In the genomic region with DNA sequence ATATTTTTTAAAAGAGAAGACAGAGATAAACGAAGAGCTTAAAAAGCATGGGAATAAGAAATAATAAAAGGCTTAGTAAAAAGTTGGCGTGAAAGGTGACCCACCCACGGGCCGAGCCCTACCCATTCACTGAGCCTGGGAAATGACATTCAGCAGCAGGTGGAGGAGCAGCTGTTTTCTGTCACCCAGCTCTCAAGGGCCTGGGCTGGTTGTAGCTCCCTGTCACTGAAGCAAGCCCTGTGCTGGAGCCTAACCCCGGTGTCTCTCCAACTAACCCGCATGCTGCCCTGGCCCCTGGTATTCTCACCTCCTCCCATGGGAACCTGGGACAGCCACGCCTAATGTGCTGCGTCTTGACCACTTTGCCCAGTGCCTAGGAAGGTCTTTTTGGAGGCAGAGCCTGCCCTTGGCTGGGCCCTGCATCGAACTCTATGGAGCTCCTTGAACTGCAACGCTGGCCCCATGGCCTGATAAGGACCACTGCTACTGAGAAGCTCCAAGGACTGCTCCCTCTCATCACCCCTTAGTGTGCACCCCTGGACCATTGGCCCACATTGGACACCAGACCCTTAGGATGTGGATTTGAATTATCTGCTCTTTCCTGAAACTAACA, we compare ENCODE assay signal across 31 cellular contexts.
A peak's percentile ranks its signal among the peaks of the same experiment; 100 is the strongest.
DNase-seq lines count a peak whose midpoint lies in the region; ATAC-seq, FAIRE-seq and TF ChIP-seq lines count a peak whose summit lies in the region.
"Had no signal": no experiment of that assay in that cellular context is flagged by ENCODE, and none has a peak within 500 bp of the region (broad histone marks: within the 10 kb centered on the region; RNA-seq: fewer than 3 reads in every experiment).

No MANE protein-coding gene starts in this region.

- TF ChIP-seq CTCF in heart right ventricle (IDR thresholded peaks at IDR 0.05) (no peak), nephron (IDR thresholded peaks at IDR 0.05; ENCODE audit: unreplicated experiment in 3 of 3) (no peak), HepG2 (CRISPR knock-in tag; IDR thresholded peaks at IDR 0.05) (no peak)

- H3K27ac ChIP-seq in heart right ventricle = no peak overlapping the region
- H3K27ac ChIP-seq in HepG2 (ENCODE audit: extremely low read length, insufficient read depth, low read length) = no peak overlapping the region
- no peak overlapping the region for H3K27ac ChIP-seq in substantia nigra (ENCODE audit: low read depth, low read length, poor library complexity, severe bottlenecking)
- H3K27ac ChIP-seq: breast epithelium, hepatocyte, ovary, Peyer's patch, thyroid gland, vagina, WERI-Rb-1 had no signal

- H3K79me2 ChIP-seq in HepG2 (ENCODE audit: insufficient read depth, low read length) = no peaks in the 10 kb centered on the region
- H3K79me2 ChIP-seq: hepatocyte had no signal

- TF ChIP-seq EP300 in HepG2 (IDR thresholded peaks at IDR 0.05; ENCODE audit: low read depth in 2 of 2, low read length in 2 of 2) (no peak), HepG2 (CRISPR knock-in tag; IDR thresholded peaks at IDR 0.05; ENCODE audit: borderline replicate concordance) (no peak)

- DNase-seq in heart right ventricle = no peak
- DNase-seq in Right ventricle myocardium superior = no peak
- DNase-seq in NCI-H524 (lab: John Stamatoyannopoulos, UW) = peak; percentile 54 to 80
- no peak for DNase-seq in HepG2 (ENCODE audit: low spot score)
- DNase-seq in substantia nigra (lab: John Stamatoyannopoulos, UW) = no peak
- no peak for DNase-seq in C1 segment of cervical spinal cord (lab: John Stamatoyannopoulos, UW)
- DNase-seq: activated CD4-positive, alpha-beta T cell treated with anti-CD3 and anti-CD28 coated beads for 48 hours; activated effector memory CD4-positive, alpha-beta T cell treated with Interleukin-2 at 50 U/mL for 16 hours; activated T-cell treated with anti-CD3 and anti-CD28 coated beads, Interleukin-2, amount 50 U/mL, for 1 hour; CD8-positive, alpha-beta T cell; foreskin melanocyte; H7; Karpas-422; mucosa of descending colon; NCI-H82; ovary; Peyer's patch; stimulated activated CD8-positive, alpha-beta memory T cell treated with anti-CD3 and anti-CD28 coated beads, Interleukin-4, amount 100 ng/mL, for 48 hours; stimulated activated naive CD8-positive, alpha-beta T cell treated with anti-CD3 and anti-CD28 coated beads, Interleukin-15, amount 100 ng/mL, for 72 hours; T1000; thyroid gland; WERI-Rb-1 had no signal

- H3K9ac ChIP-seq in HepG2 (ENCODE audit: insufficient read depth, low read depth, low read length) = no peak overlapping the region

- POLR2A ChIA-PET in HepG2 (lab: Yijun Ruan, JAX) = no interaction called here

- BruUV-seq in HepG2 (replicated peaks; lab: Mats Ljungman, UMichigan) = no TSS peak

- H3K4me1 ChIP-seq in heart right ventricle (no peaks in the 10 kb centered on the region), HepG2 (ENCODE audit: insufficient read depth, low read length) (no peaks in the 10 kb centered on the region)
- H3K4me1 ChIP-seq: breast epithelium, vagina had no signal

- H3K36me3 ChIP-seq in heart right ventricle (no peaks in the 10 kb centered on the region), HepG2 (replicated peaks in 1 of 2; ENCODE audit: control insufficient read depth in 1 of 2, insufficient read depth in 2 of 2, low read length in 2 of 2) (no peaks in the 10 kb centered on the region)
- H3K36me3 ChIP-seq: breast epithelium, ovary, Peyer's patch, thyroid gland, vagina, WERI-Rb-1 had no signal

- intact Hi-C loops in heart right ventricle (cut with DNase I) (no loop called here), Right ventricle myocardium superior (cut with DNase I) (no loop called here), HepG2 (cut with micrococcal nuclease; ENCODE audit: unreplicated experiment) (no loop called here)

- no peak overlapping the region for H3K4me3 ChIP-seq in heart right ventricle
- no peak overlapping the region for H3K4me3 ChIP-seq in HepG2 (replicated peaks in 1 of 3; ENCODE audit: insufficient read depth in 1 of 3, low read depth in 2 of 3, low read length in 3 of 3)
- H3K4me3 ChIP-seq: breast epithelium, hepatocyte, mucosa of descending colon, ovary, Peyer's patch, thyroid gland, vagina had no signal

- no peak overlapping the region for H3K4me2 ChIP-seq in HepG2 (ENCODE audit: low read depth, low read length)
- H3K4me2 ChIP-seq: hepatocyte had no signal

- CTCF ChIA-PET in HepG2 (lab: Yijun Ruan, JAX; ENCODE audit: low intra/inter-chr PET ratio, low total read pairs) = no interaction called here

- in situ Hi-C loops in HepG2 (cut with HindIII; ENCODE audit: extremely low pct_ligation_motif_present, low pct_unique_long_range_greater_than_20kb) = no loop called here

- peak overlapping the region in 2 of 3 experiments; percentile 49 to 62 for H3K27ac Mint-ChIP-seq in nephron
- H3K27ac Mint-ChIP-seq: activated naive CD8-positive, alpha-beta T cell; B cell; CD8-positive, alpha-beta T cell; natural killer cell treated with Interleukin-12 subunit alpha and Interleukin-12 subunit beta and Interleukin-15 and Interleukin-18, amount 100 ng/mL, for 72 hours had no signal

- H3K27me3 ChIP-seq in heart right ventricle (no peaks in the 10 kb centered on the region), HepG2 (ENCODE audit: control insufficient read depth in 1 of 2, insufficient read depth in 2 of 2, low read length in 2 of 2) (peaks cover 5 to 27% of the 10 kb centered on the region in 2 experiments; a peak in 2 of 5 replicates)
- H3K27me3 ChIP-seq: breast epithelium, hepatocyte, ovary, Peyer's patch, thyroid gland, vagina had no signal

- peaks cover 20% of the 10 kb centered on the region for H3K9me3 Mint-ChIP-seq in nephron

- H3K4me1 Mint-ChIP-seq in nephron = peaks cover 40% of the 10 kb centered on the region
- H3K4me1 Mint-ChIP-seq: B cell had no signal

- no peak overlapping the region for H2AFZ ChIP-seq in HepG2 (ENCODE audit: low read length)
- H2AFZ ChIP-seq: hepatocyte had no signal

- peaks cover 5% of the 10 kb centered on the region for H3K36me3 Mint-ChIP-seq in nephron (ENCODE audit: low read depth)
- H3K36me3 Mint-ChIP-seq: activated naive CD8-positive, alpha-beta T cell; CD8-positive, alpha-beta T cell had no signal

- TF ChIP-seq RAD21 in HepG2 (CRISPR knock-in tag; IDR thresholded peaks at IDR 0.05) = no peak

- no peak for FAIRE-seq in HepG2 (lab: Jason Lieb, UNC)
- FAIRE-seq: GM19239 had no signal

- H3K9me3 ChIP-seq in heart right ventricle = peaks cover 0 to 25% (median 14%) of the 10 kb centered on the region in 11 donors
- peaks cover 23% of the 10 kb centered on the region for H3K9me3 ChIP-seq in HepG2 (ENCODE audit: low read length)
- H3K9me3 ChIP-seq: ovary, thyroid gland had no signal

- 64 to 65% methylated on average over 10 of the region's 10 CpGs for WGBS in heart right ventricle, 2 donors
- WGBS in HepG2 (ENCODE audit: low lambda C conversion rate) = 51% methylated on average over 8 of the region's 10 CpGs

- H4K20me1 ChIP-seq in HepG2 (ENCODE audit: insufficient read depth, low read length) = no peaks in the 10 kb centered on the region

- peak overlapping the region in 1 of 3 experiments; percentile 13 for H3K4me3 Mint-ChIP-seq in nephron
- H3K4me3 Mint-ChIP-seq: activated naive CD8-positive, alpha-beta T cell; B cell; CD8-positive, alpha-beta T cell; natural killer cell treated with Interleukin-12 subunit alpha and Interleukin-12 subunit beta and Interleukin-15 and Interleukin-18, amount 100 ng/mL, for 72 hours; stimulated activated naive CD8-positive, alpha-beta T cell treated with anti-CD3 and anti-CD28 coated beads, Interleukin-15, amount 100 ng/mL, for 72 hours had no signal

- no peak for TF ChIP-seq POLR2A in HepG2 (IDR thresholded peaks at IDR 0.05; ENCODE audit: insufficient read depth in 1 of 2, low read depth in 2 of 2, low read length in 2 of 2)

- H3K27me3 Mint-ChIP-seq in nephron (ENCODE audit: low read depth) = peaks cover 33% of the 10 kb centered on the region

- ATAC-seq in heart right ventricle = peak in 5 of 8 donors; percentile 32 to 68 (median 62)
- ATAC-seq in Right ventricle myocardium superior (ENCODE audit: poor library complexity) = no peak
- ATAC-seq in HepG2 = no peak
- ATAC-seq in GM19397 (IDR thresholded peaks at IDR 0.05; ENCODE audit: unreplicated experiment) = no peak
- ATAC-seq: CD8-positive, alpha-beta T cell; mucosa of descending colon; natural killer cell treated with Interleukin-12 subunit alpha and Interleukin-12 subunit beta and Interleukin-15 and Interleukin-18, amount 100 ng/mL, for 72 hours; stimulated activated naive CD8-positive, alpha-beta T cell treated with anti-CD3 and anti-CD28 coated beads, Interleukin-15, amount 100 ng/mL, for 72 hours had no signal

TF ChIP-seq in HepG2, 621 proteins besides CTCF, POLR2A, EP300 and RAD21:
- TF ChIP-seq ZBTB8A (CRISPR knock-in tag; IDR thresholded peaks at IDR 0.05; ENCODE audit: borderline replicate concordance, low read depth) = no peak
- TF ChIP-seq ZNF282 (IDR thresholded peaks at IDR 0.05; ENCODE audit: partially characterized antibody) = no peak
- TF ChIP-seq, protein P1, sequence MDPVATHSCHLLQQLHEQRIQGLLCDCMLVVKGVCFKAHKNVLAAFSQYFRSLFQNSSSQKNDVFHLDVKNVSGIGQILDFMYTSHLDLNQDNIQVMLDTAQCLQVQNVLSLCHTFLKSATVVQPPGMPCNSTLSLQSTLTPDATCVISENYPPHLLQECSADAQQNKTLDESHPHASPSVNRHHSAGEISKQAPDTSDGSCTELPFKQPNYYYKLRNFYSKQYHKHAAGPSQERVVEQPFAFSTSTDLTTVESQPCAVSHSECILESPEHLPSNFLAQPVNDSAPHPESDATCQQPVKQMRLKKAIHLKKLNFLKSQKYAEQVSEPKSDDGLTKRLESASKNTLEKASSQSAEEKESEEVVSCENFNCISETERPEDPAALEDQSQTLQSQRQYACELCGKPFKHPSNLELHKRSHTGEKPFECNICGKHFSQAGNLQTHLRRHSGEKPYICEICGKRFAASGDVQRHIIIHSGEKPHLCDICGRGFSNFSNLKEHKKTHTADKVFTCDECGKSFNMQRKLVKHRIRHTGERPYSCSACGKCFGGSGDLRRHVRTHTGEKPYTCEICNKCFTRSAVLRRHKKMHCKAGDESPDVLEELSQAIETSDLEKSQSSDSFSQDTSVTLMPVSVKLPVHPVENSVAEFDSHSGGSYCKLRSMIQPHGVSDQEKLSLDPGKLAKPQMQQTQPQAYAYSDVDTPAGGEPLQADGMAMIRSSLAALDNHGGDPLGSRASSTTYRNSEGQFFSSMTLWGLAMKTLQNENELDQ (CRISPR knock-in tag; IDR thresholded peaks at IDR 0.05; ENCODE audit: borderline replicate concordance) = no peak

Comparison
In these comparisons a context has a peak if more than half of its experiments do, and no peak if none do; other contexts are left out.
1. ATAC-seq: peak in heart right ventricle (5 of 8); none in Right ventricle myocardium superior (single experiment), HepG2 (single experiment) and GM19397 (single experiment).
2. DNase-seq: peak in NCI-H524 (2 of 2); none in heart right ventricle (0 of 2), Right ventricle myocardium superior (single experiment), HepG2 (single experiment), substantia nigra (0 of 49) and C1 segment of cervical spinal cord (0 of 14).